ENCODE assay signal across 9 cellular contexts in genomic region chr6:148464319-148465010, GRCh38.
DNase-seq lines count a peak whose midpoint lies in the region; ATAC-seq and TF ChIP-seq lines count a peak whose summit lies in the region.
"Had no signal": no experiment of that assay in that cellular context is flagged by ENCODE, and none has a peak within 500 bp of the region (broad histone marks: within the 10 kb centered on the region; RNA-seq: fewer than 3 reads in every experiment).

No MANE protein-coding gene starts in this region.

- H3K36me3 ChIP-seq in Caco-2 (ENCODE audit: control insufficient read depth, insufficient read depth, low read length) (no peaks in the 10 kb centered on the region), NT2/D1 (ENCODE audit: insufficient read depth, insufficient read length, low read length) (no peaks in the 10 kb centered on the region), transverse colon (no peaks in the 10 kb centered on the region)

- 8 to 40% methylated on average over 2 to 5 of the region's 5 CpGs for WGBS in transverse colon (ENCODE audit: low coverage in 1 of 2), 2 donors

- in situ Hi-C loops in transverse colon (cut with MboI; ENCODE audit: low pct_ligation_motif_present in 1 of 4, low pct_unique_long_range_greater_than_20kb in 1 of 4, low sequenced_read_pairs in 3 of 4), result loop anchor here in 3 of 4 donors (10.0 to 25.0 kb wide), 4 partner anchors 277 to 952 kb away; partner anchors contain the start of gene SAMD5 (in 1 of the 3)

- no peak overlapping the region for H3K4me3 Mint-ChIP-seq in Caco-2 (ENCODE audit: unreplicated experiment)
- no peak overlapping the region for H3K4me3 Mint-ChIP-seq in activated T-cell treated with anti-CD3 and anti-CD28 coated beads, Interleukin-2, amount 50 U/mL, for 4 hours
- H3K4me3 Mint-ChIP-seq: activated naive CD8-positive, alpha-beta T cell had no signal

- H3K27me3 Mint-ChIP-seq in Caco-2 (ENCODE audit: insufficient read depth, unreplicated experiment), result no peaks in the 10 kb centered on the region
- H3K27me3 Mint-ChIP-seq in activated T-cell treated with anti-CD3 and anti-CD28 coated beads, Interleukin-2, amount 50 U/mL, for 4 hours (ENCODE audit: low read depth), result peaks cover 9% of the 10 kb centered on the region

- intact Hi-C loops in Caco-2 (cut with micrococcal nuclease; ENCODE audit: unreplicated experiment), result loop anchor here (1.0 to 5.0 kb wide), 6 partner anchors 47 to 287 kb away; partner anchors contain the start of gene SASH1
- intact Hi-C loops in transverse colon (cut with DNase I; ENCODE audit: low total_unique reads), result loop anchor here (5.0 to 10.0 kb wide), 2 partner anchors 282 to 960 kb away; partner anchors contain the start of gene SAMD5

- DNase-seq in Caco-2 (peak; percentile 58 to 77), HPDE6-E6E7 (ENCODE audit: extremely low spot score) (peak; percentile 25), NT2/D1 (ENCODE audit: low read depth, low spot score) (peak; percentile 22), fibroblast of the aortic adventitia (ENCODE audit: low read depth) (peak; percentile 89), nucleus accumbens (lab: John Stamatoyannopoulos, UW) (peak in 47 of 56 donors; percentile 6 to 87 (median 55)), transverse colon (peak; percentile 69)
- peak; percentile 29 for DNase-seq in activated T-cell treated with anti-CD3 and anti-CD28 coated beads, Interleukin-2, amount 50 U/mL, for 4 hours

- no peaks in the 10 kb centered on the region for H3K9me3 ChIP-seq in Caco-2
- no peaks in the 10 kb centered on the region for H3K9me3 ChIP-seq in NT2/D1 (ENCODE audit: insufficient read depth, low read length)
- H3K9me3 ChIP-seq in transverse colon, result no peaks in the 10 kb centered on the region

- H3K4me1 Mint-ChIP-seq in Caco-2 (ENCODE audit: low read depth, unreplicated experiment), result peaks cover 13% of the 10 kb centered on the region
- H3K4me1 Mint-ChIP-seq in activated T-cell treated with anti-CD3 and anti-CD28 coated beads, Interleukin-2, amount 50 U/mL, for 4 hours (ENCODE audit: low read depth), result peaks cover 2% of the 10 kb centered on the region

- CTCF ChIA-PET in Caco-2 (lab: Charles Lee), result interaction anchor here (0.6 to 1.3 kb wide), 4 partner anchors 44 to 957 kb away, joined by 3 to 6 read pairs (median 4); no protein-coding TSS in a partner anchor

- TF ChIP-seq EP300 in transverse colon (IDR thresholded peaks at IDR 0.05; ENCODE audit: low read depth), result no peak

- H3K4me1 ChIP-seq in Caco-2 (peaks cover 12% of the 10 kb centered on the region), NT2/D1 (ENCODE audit: insufficient read depth, insufficient read length) (no peaks in the 10 kb centered on the region), transverse colon (peaks cover 0 to 31% (median 6%) of the 10 kb centered on the region in 4 donors)

- POLR2A ChIA-PET in Caco-2 (lab: Charles Lee), result no interaction called here

- ATAC-seq in GM19438 (IDR thresholded peaks at IDR 0.05; ENCODE audit: low read depth, unreplicated experiment), result peak; percentile 71
- ATAC-seq in activated T-cell treated with anti-CD3 and anti-CD28 coated beads, Interleukin-2, amount 50 U/mL, for 4 hours, result peak; percentile 53 to 54

- H3K36me3 Mint-ChIP-seq in Caco-2 (ENCODE audit: insufficient read depth, unreplicated experiment), result peaks cover 23% of the 10 kb centered on the region
- no peaks in the 10 kb centered on the region for H3K36me3 Mint-ChIP-seq in activated T-cell treated with anti-CD3 and anti-CD28 coated beads, Interleukin-2, amount 50 U/mL, for 4 hours (ENCODE audit: insufficient read depth)
- H3K36me3 Mint-ChIP-seq: activated naive CD8-positive, alpha-beta T cell had no signal

- no peak overlapping the region for H3K4me3 ChIP-seq in Caco-2 (ENCODE audit: low read depth, low read length)
- H3K4me3 ChIP-seq in NT2/D1 (ENCODE audit: insufficient read length, low read depth), result no peak overlapping the region
- H3K4me3 ChIP-seq in fibroblast of the aortic adventitia (ENCODE audit: low read depth, low read length), result no peak overlapping the region
- H3K4me3 ChIP-seq in transverse colon, result no peak overlapping the region

- H3K9ac ChIP-seq in NT2/D1 (ENCODE audit: insufficient read length, low read depth), result no peak overlapping the region

- H3K27me3 ChIP-seq in Caco-2 (replicated peaks; ENCODE audit: control insufficient read depth, insufficient read depth, low read length) (no peaks in the 10 kb centered on the region), NT2/D1 (ENCODE audit: insufficient read depth, insufficient read length) (no peaks in the 10 kb centered on the region), transverse colon (no peaks in the 10 kb centered on the region)

- no peak for TF ChIP-seq POLR2A in transverse colon (IDR thresholded peaks at IDR 0.05)

- no peak overlapping the region for H3K27ac ChIP-seq in transverse colon

- H3K27ac Mint-ChIP-seq in Caco-2 (ENCODE audit: unreplicated experiment), result peak overlapping the region; percentile 74
- H3K27ac Mint-ChIP-seq: activated naive CD8-positive, alpha-beta T cell had no signal

- peak; percentile 87 to 89 for TF ChIP-seq CTCF in Caco-2 (IDR thresholded peaks at IDR 0.05; ENCODE audit: insufficient read depth in 1 of 2, low read depth in 1 of 2, low read length in 1 of 2, severe bottlenecking in 1 of 2, unreplicated experiment in 1 of 2)
- peak; percentile 89 for TF ChIP-seq CTCF in fibroblast of the aortic adventitia (IDR thresholded peaks at IDR 0.05; ENCODE audit: insufficient read depth, low read length)
- peak; percentile 82 to 95 (median 92) for TF ChIP-seq CTCF in transverse colon (IDR thresholded peaks at IDR 0.05)

- no peaks in the 10 kb centered on the region for H3K9me3 Mint-ChIP-seq in Caco-2 (ENCODE audit: unreplicated experiment)
- no peaks in the 10 kb centered on the region for H3K9me3 Mint-ChIP-seq in activated T-cell treated with anti-CD3 and anti-CD28 coated beads, Interleukin-2, amount 50 U/mL, for 4 hours

- BruUV-seq in Caco-2 (replicated peaks; lab: Mats Ljungman, UMichigan), result no TSS peak

Comparison
In these comparisons a context has a peak if more than half of its experiments do, and no peak if none do; other contexts are left out.
1. DNase-seq: peak in every context shown above with its lines; median percentile 89 in fibroblast of the aortic adventitia; 69 in transverse colon; 68 in Caco-2; 55 in nucleus accumbens; 29 in activated T-cell treated with anti-CD3 and anti-CD28 coated beads, Interleukin-2, amount 50 U/mL, for 4 hours; 25 in HPDE6-E6E7; 22 in NT2/D1.